Comparison of ENCODE assay signal across 2 cellular contexts in the genomic region with DNA sequence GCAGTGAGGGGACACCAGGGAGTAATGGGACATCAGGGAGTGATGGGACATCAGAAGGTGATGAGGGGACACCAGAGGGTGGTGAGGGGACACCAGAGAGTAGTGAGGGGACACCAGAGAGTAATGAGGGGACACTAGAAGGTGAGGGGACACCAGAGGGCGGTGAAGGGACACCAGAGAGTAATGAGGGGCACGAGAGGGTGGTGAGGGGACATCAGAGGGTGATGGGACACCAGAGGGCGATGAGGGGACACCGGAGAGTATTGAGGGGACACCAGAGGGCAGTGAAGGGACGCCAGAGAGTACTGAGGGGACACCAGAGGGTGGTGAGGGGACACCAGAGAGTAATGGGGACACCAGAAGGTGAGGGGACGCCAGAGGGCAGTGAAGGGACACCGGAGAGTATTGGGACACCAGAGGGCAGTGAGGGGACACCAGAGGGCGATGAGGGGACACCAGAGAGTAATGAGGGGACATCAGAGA.
TF ChIP-seq lines count a peak whose summit lies in the region.

No MANE protein-coding gene starts in this region.

TF ChIP-seq in SK-N-SH, 30 proteins besides CTCF, POLR2A, EP300 and RAD21:
- TF ChIP-seq, protein P1, sequence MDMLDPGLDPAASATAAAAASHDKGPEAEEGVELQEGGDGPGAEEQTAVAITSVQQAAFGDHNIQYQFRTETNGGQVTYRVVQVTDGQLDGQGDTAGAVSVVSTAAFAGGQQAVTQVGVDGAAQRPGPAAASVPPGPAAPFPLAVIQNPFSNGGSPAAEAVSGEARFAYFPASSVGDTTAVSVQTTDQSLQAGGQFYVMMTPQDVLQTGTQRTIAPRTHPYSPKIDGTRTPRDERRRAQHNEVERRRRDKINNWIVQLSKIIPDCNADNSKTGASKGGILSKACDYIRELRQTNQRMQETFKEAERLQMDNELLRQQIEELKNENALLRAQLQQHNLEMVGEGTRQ (IDR thresholded peaks at IDR 0.05; ENCODE audit: borderline replicate concordance, low read depth, low read length): no peak
- TF ChIP-seq TCF12 (IDR thresholded peaks at IDR 0.05): no peak
- no peak for TF ChIP-seq ELF1 (IDR thresholded peaks at IDR 0.05)
- TF ChIP-seq GABPA (IDR thresholded peaks at IDR 0.05; ENCODE audit: low read depth): no peak
- no peak for TF ChIP-seq MXI1 (IDR thresholded peaks at IDR 0.05; ENCODE audit: low read depth, low read length)
- TF ChIP-seq RFX5 (IDR thresholded peaks at IDR 0.05; ENCODE audit: low read length): no peak
- TF ChIP-seq RXRA (IDR thresholded peaks at IDR 0.05; ENCODE audit: borderline replicate concordance, low read depth): no peak
- no peak for TF ChIP-seq NFIC (IDR thresholded peaks at IDR 0.05; ENCODE audit: borderline replicate concordance)
- TF ChIP-seq, protein P2, sequence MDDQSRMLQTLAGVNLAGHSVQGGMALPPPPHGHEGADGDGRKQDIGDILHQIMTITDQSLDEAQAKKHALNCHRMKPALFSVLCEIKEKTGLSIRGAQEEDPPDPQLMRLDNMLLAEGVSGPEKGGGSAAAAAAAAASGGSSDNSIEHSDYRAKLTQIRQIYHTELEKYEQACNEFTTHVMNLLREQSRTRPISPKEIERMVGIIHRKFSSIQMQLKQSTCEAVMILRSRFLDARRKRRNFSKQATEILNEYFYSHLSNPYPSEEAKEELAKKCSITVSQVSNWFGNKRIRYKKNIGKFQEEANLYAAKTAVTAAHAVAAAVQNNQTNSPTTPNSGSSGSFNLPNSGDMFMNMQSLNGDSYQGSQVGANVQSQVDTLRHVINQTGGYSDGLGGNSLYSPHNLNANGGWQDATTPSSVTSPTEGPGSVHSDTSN (IDR thresholded peaks at IDR 0.05): no peak

TF ChIP-seq in SK-N-SH treated with all-trans-retinoic acid at 6 μM for 48 hours, 23 proteins besides CTCF, POLR2A, EP300 and RAD21 (continued from another document):
- TF ChIP-seq, protein P3, sequence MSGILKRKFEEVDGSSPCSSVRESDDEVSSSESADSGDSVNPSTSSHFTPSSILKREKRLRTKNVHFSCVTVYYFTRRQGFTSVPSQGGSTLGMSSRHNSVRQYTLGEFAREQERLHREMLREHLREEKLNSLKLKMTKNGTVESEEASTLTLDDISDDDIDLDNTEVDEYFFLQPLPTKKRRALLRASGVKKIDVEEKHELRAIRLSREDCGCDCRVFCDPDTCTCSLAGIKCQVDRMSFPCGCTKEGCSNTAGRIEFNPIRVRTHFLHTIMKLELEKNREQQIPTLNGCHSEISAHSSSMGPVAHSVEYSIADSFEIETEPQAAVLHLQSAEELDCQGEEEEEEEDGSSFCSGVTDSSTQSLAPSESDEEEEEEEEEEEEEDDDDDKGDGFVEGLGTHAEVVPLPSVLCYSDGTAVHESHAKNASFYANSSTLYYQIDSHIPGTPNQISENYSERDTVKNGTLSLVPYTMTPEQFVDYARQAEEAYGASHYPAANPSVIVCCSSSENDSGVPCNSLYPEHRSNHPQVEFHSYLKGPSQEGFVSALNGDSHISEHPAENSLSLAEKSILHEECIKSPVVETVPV (CRISPR knock-in tag; IDR thresholded peaks at IDR 0.05): no peak
- TF ChIP-seq, protein P4, sequence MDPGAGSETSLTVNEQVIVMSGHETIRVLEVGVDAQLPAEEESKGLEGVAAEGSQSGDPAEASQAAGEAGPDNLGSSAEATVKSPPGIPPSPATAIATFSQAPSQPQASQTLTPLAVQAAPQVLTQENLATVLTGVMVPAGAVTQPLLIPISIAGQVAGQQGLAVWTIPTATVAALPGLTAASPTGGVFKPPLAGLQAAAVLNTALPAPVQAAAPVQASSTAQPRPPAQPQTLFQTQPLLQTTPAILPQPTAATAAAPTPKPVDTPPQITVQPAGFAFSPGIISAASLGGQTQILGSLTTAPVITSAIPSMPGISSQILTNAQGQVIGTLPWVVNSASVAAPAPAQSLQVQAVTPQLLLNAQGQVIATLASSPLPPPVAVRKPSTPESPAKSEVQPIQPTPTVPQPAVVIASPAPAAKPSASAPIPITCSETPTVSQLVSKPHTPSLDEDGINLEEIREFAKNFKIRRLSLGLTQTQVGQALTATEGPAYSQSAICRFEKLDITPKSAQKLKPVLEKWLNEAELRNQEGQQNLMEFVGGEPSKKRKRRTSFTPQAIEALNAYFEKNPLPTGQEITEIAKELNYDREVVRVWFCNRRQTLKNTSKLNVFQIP (CRISPR knock-in tag; IDR thresholded peaks at IDR 0.05; ENCODE audit: borderline replicate concordance, low read depth): no peak
- TF ChIP-seq GLIS3 (CRISPR knock-in tag; IDR thresholded peaks at IDR 0.05): no peak
- TF ChIP-seq, protein P5, sequence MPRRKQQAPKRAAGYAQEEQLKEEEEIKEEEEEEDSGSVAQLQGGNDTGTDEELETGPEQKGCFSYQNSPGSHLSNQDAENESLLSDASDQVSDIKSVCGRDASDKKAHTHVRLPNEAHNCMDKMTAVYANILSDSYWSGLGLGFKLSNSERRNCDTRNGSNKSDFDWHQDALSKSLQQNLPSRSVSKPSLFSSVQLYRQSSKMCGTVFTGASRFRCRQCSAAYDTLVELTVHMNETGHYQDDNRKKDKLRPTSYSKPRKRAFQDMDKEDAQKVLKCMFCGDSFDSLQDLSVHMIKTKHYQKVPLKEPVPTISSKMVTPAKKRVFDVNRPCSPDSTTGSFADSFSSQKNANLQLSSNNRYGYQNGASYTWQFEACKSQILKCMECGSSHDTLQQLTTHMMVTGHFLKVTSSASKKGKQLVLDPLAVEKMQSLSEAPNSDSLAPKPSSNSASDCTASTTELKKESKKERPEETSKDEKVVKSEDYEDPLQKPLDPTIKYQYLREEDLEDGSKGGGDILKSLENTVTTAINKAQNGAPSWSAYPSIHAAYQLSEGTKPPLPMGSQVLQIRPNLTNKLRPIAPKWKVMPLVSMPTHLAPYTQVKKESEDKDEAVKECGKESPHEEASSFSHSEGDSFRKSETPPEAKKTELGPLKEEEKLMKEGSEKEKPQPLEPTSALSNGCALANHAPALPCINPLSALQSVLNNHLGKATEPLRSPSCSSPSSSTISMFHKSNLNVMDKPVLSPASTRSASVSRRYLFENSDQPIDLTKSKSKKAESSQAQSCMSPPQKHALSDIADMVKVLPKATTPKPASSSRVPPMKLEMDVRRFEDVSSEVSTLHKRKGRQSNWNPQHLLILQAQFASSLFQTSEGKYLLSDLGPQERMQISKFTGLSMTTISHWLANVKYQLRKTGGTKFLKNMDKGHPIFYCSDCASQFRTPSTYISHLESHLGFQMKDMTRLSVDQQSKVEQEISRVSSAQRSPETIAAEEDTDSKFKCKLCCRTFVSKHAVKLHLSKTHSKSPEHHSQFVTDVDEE (CRISPR knock-in tag; IDR thresholded peaks at IDR 0.05): no peak
- TF ChIP-seq ZC3H10 (CRISPR knock-in tag; IDR thresholded peaks at IDR 0.05): no peak
- no peak for TF ChIP-seq PPARA (CRISPR knock-in tag; IDR thresholded peaks at IDR 0.05; ENCODE audit: borderline replicate concordance)
- TF ChIP-seq ESRRG (CRISPR knock-in tag; IDR thresholded peaks at IDR 0.05): no peak
